33 cellular contexts compared by ENCODE assay signal in the genomic region with DNA sequence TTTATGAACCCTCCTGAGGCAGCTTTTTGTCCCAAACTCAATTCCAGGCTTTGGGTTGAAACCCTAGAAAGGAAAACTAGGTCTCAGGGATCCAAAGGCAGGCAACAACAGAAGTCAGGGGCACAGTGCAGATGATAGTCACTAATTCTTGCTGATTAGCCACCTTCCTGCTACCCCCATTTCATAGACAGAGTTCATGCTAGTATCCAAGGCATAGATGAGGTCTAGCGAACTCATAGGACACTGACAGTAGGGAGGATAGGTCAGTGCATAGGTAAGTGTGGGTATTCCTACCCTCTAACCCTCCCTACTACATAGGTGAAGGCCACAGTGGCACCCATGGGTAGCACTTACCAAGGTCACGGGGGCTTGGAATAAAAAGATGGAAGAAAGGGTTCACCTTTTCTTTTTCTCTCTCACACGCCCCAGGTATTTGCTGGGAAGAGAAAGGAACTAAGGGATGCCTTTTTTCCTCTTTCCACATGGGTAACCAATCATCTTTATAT.
"Had no signal": no experiment of that assay in that cellular context is flagged by ENCODE, and none has a peak within 500 bp of the region (broad histone marks: within the 10 kb centered on the region; RNA-seq: fewer than 3 reads in every experiment).

No MANE protein-coding gene starts in this region.

- H3K27me3 ChIP-seq: body of pancreas, colonic mucosa, esophagus squamous epithelium, gastroesophageal sphincter, heart right ventricle, hepatocyte had no signal

- H3K9me3 ChIP-seq: colonic mucosa had no signal

- H3K4me3 Mint-ChIP-seq: activated CD4-positive, alpha-beta memory T cell treated with anti-CD3 and anti-CD28 coated beads for 36 hours; activated CD4-positive, alpha-beta T cell treated with anti-CD3 and anti-CD28 coated beads for 36 hours; activated CD4-positive, alpha-beta T cell treated with anti-CD3 and anti-CD28 coated beads, Interleukin-2, amount 10 ng/mL, durations not matched to agents 24 days and 14 days; activated CD8-positive, alpha-beta T cell treated with anti-CD3 and anti-CD28 coated beads, Interleukin-2, amount 10 ng/mL, durations not matched to agents 7 days and 5 days; activated naive CD4-positive, alpha-beta T cell treated with anti-CD3 and anti-CD28 coated beads, Interleukin-2, amount 10 ng/mL, durations not matched to agents 7 days and 5 days; activated naive CD8-positive, alpha-beta T cell treated with anti-CD3 and anti-CD28 coated beads, Interleukin-2, amount 10 ng/mL, durations not matched to agents 7 days and 5 days; activated T-cell treated with anti-CD3 and anti-CD28 coated beads, Interleukin-2, amount 50 U/mL, for 24 hours; activated T-cell treated with anti-CD3 and anti-CD28 coated beads, Interleukin-2, amount 50 U/mL, for 72 hours; T-helper 17 cell; T-helper 2 cell treated with Interferon-gamma antibody and Interleukin-4, amounts not matched to agents 5 μg/mL and 100 μg/mL, for 36 hours had no signal

- H3K36me3 ChIP-seq: colonic mucosa, esophagus squamous epithelium, gastroesophageal sphincter, heart right ventricle, WERI-Rb-1 had no signal

- H3K27ac Mint-ChIP-seq: activated CD4-positive, alpha-beta memory T cell treated with anti-CD3 and anti-CD28 coated beads for 36 hours; activated CD4-positive, alpha-beta T cell treated with anti-CD3 and anti-CD28 coated beads for 36 hours; activated CD4-positive, alpha-beta T cell treated with anti-CD3 and anti-CD28 coated beads, Interleukin-2, amount 10 ng/mL, durations not matched to agents 24 days and 14 days; activated CD8-positive, alpha-beta T cell treated with anti-CD3 and anti-CD28 coated beads, Interleukin-2, amount 10 ng/mL, durations not matched to agents 7 days and 5 days; activated naive CD4-positive, alpha-beta T cell treated with anti-CD3 and anti-CD28 coated beads, Interleukin-2, amount 10 ng/mL, durations not matched to agents 7 days and 5 days; activated naive CD4-positive, alpha-beta T cell treated with anti-CD3 and anti-CD28 coated beads, Interleukin-2, amount 50 U/mL, for 72 hours; activated naive CD8-positive, alpha-beta T cell treated with anti-CD3 and anti-CD28 coated beads, Interleukin-2, amount 10 ng/mL, durations not matched to agents 7 days and 5 days; activated T-cell treated with anti-CD3 and anti-CD28 coated beads, Interleukin-2, amount 50 U/mL, for 24 hours; activated T-cell treated with anti-CD3 and anti-CD28 coated beads, Interleukin-2, amount 50 U/mL, for 72 hours; T-helper 17 cell; T-helper 2 cell treated with Interferon-gamma antibody and Interleukin-4, amounts not matched to agents 5 μg/mL and 100 μg/mL, for 36 hours had no signal

- ATAC-seq: activated CD4-positive, alpha-beta T cell treated with anti-CD3 and anti-CD28 coated beads for 36 hours; activated CD8-positive, alpha-beta T cell treated with anti-CD3 and anti-CD28 coated beads, Interleukin-2, amount 10 ng/mL, durations not matched to agents 7 days and 5 days; activated naive CD4-positive, alpha-beta T cell treated with anti-CD3 and anti-CD28 coated beads, Interleukin-2, amount 50 U/mL, for 72 hours; activated T-cell treated with anti-CD3 and anti-CD28 coated beads, Interleukin-2, amount 50 U/mL, for 72 hours; body of pancreas; gastroesophageal sphincter; heart right ventricle; T-helper 17 cell had no signal

- H2AFZ ChIP-seq: hepatocyte had no signal

- H3K79me2 ChIP-seq: hepatocyte had no signal

- H3K4me3 ChIP-seq: body of pancreas, colonic mucosa, esophagus squamous epithelium, gastroesophageal sphincter, heart right ventricle, hepatocyte had no signal

- DNase-seq: activated CD4-positive, alpha-beta memory T cell treated with anti-CD3 and anti-CD28 coated beads for 36 hours; activated CD4-positive, alpha-beta T cell treated with anti-CD3 and anti-CD28 coated beads for 36 hours; activated CD4-positive, alpha-beta T cell treated with anti-CD3 and anti-CD28 coated beads, Interleukin-2, amount 10 ng/mL, durations not matched to agents 24 days and 14 days; activated CD4-positive, CD25-positive, alpha-beta regulatory T cell; activated CD4-positive, CD25-positive, alpha-beta regulatory T cell treated with anti-CD3 and anti-CD28 coated beads, Interleukin-2, amount 50 U/mL, for 72 hours; activated CD8-positive, alpha-beta memory T cell treated with anti-CD3 and anti-CD28 coated beads, Interleukin-2, amount 50 U/mL, for 48 hours; activated CD8-positive, alpha-beta T cell treated with anti-CD3 and anti-CD28 coated beads, Interleukin-2, amount 10 ng/mL, durations not matched to agents 7 days and 5 days; activated gamma-delta T cell; activated naive CD4-positive, alpha-beta T cell; activated naive CD4-positive, alpha-beta T cell treated with anti-CD3 and anti-CD28 coated beads, Interleukin-2, amount 10 ng/mL, durations not matched to agents 7 days and 5 days; activated naive CD8-positive, alpha-beta T cell treated with anti-CD3 and anti-CD28 coated beads, Interleukin-2, amount 10 ng/mL, durations not matched to agents 7 days and 5 days; activated T-cell treated with anti-CD3 and anti-CD28 coated beads for 4 hours; activated T-cell treated with anti-CD3 and anti-CD28 coated beads, Interleukin-2, amount 50 U/mL, for 24 hours; activated T-cell treated with anti-CD3 and anti-CD28 coated beads, Interleukin-2, amount 50 U/mL, for 72 hours; amniotic stem cell; anterior cingulate cortex; body of pancreas; caudate nucleus; cerebellar nuclear complex; colonic mucosa; effector CD8-positive, alpha-beta T cell; esophagus squamous epithelium; heart right ventricle; T-helper 17 cell; T1000; WERI-Rb-1 had no signal

- H3K4me2 ChIP-seq: hepatocyte had no signal

- FAIRE-seq: endometrium, endothelial cell of umbilical vein had no signal

- H3K27ac ChIP-seq: body of pancreas, colonic mucosa, epithelial cell of prostate, esophagus squamous epithelium, gastroesophageal sphincter, heart right ventricle, hepatocyte, WERI-Rb-1 had no signal

- H3K4me1 Mint-ChIP-seq: activated CD4-positive, alpha-beta T cell treated with anti-CD3 and anti-CD28 coated beads for 36 hours; activated CD4-positive, alpha-beta T cell treated with anti-CD3 and anti-CD28 coated beads, Interleukin-2, amount 10 ng/mL, durations not matched to agents 24 days and 14 days; activated naive CD4-positive, alpha-beta T cell treated with anti-CD3 and anti-CD28 coated beads, Interleukin-2, amount 10 ng/mL, durations not matched to agents 7 days and 5 days; activated naive CD8-positive, alpha-beta T cell treated with anti-CD3 and anti-CD28 coated beads, Interleukin-2, amount 10 ng/mL, durations not matched to agents 7 days and 5 days; T-helper 17 cell had no signal

- H3K27me3 Mint-ChIP-seq: activated CD4-positive, alpha-beta memory T cell treated with anti-CD3 and anti-CD28 coated beads for 36 hours; activated CD4-positive, alpha-beta T cell treated with anti-CD3 and anti-CD28 coated beads, Interleukin-2, amount 10 ng/mL, durations not matched to agents 24 days and 14 days; activated naive CD4-positive, alpha-beta T cell treated with anti-CD3 and anti-CD28 coated beads, Interleukin-2, amount 10 ng/mL, durations not matched to agents 7 days and 5 days; T-helper 17 cell had no signal

- H3K4me1 ChIP-seq: body of pancreas, colonic mucosa, esophagus squamous epithelium, gastroesophageal sphincter, heart right ventricle had no signal

- H3K36me3 Mint-ChIP-seq: activated CD4-positive, alpha-beta memory T cell treated with anti-CD3 and anti-CD28 coated beads for 36 hours; activated naive CD4-positive, alpha-beta T cell treated with anti-CD3 and anti-CD28 coated beads, Interleukin-2, amount 10 ng/mL, durations not matched to agents 7 days and 5 days; activated naive CD8-positive, alpha-beta T cell treated with anti-CD3 and anti-CD28 coated beads, Interleukin-2, amount 10 ng/mL, durations not matched to agents 7 days and 5 days had no signal
